In the genomic region with DNA sequence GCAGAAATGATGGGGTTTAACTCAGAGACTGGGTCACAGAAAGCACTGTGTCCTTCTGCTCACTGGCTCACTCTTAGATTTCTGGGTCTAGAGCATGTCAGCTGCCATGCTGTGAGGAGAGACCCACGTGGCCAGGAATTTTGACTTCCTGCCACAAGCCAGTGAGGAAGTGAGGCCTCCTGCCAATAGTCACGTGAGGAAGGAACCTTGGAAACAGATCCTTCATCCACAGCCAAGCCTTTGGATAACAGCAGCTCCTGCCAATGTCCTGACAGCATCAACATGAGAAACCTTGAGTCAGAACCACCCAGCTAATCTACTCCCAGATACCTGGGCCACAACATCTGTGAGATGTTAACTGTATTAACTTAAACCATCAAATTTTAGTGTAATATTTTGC, we compare ENCODE assay signal across 14 cellular contexts.
"Had no signal": no experiment of that assay in that cellular context is flagged by ENCODE, and none has a peak within 500 bp of the region (broad histone marks: within the 10 kb centered on the region; RNA-seq: fewer than 3 reads in every experiment).

No MANE protein-coding gene starts in this region.

- ATAC-seq: activated CD4-positive, CD25-positive, alpha-beta regulatory T cell treated with anti-CD3 and anti-CD28 coated beads, Interleukin-2, amount 50 U/mL, for 24 hours; activated naive CD8-positive, alpha-beta T cell treated with anti-CD3 and anti-CD28 coated beads, Interleukin-2, amount 50 U/mL, for 24 hours; activated T-helper 17 cell treated with anti-CD3 and anti-CD28 coated beads, Interleukin-2, amount 50 U/mL, for 72 hours; heart right ventricle; right cardiac atrium; stimulated activated naive B cell treated with anti-CD40 and anti-IgM and Interleukin-4, amounts not matched to agents 10 μg/mL and 1 μg/mL and 100 μg/mL, for 72 hours had no signal

- H3K4me3 Mint-ChIP-seq: activated naive CD4-positive, alpha-beta T cell treated with anti-CD3 and anti-CD28 coated beads for 36 hours; activated naive CD8-positive, alpha-beta T cell treated with anti-CD3 and anti-CD28 coated beads, Interleukin-2, amount 50 U/mL, for 24 hours; activated T-helper 17 cell treated with anti-CD3 and anti-CD28 coated beads, Interleukin-2, amount 50 U/mL, for 72 hours; mesothelial cell of epicardium; stimulated activated naive B cell treated with anti-CD40 and anti-IgM and Interleukin-4, amounts not matched to agents 10 μg/mL and 1 μg/mL and 100 μg/mL, for 72 hours had no signal

- DNase-seq: activated CD4-positive, alpha-beta T cell treated with anti-CD3 and anti-CD28 coated beads, Interleukin-2, amount 50 U/mL, for 4 hours; activated naive CD4-positive, alpha-beta T cell treated with anti-CD3 and anti-CD28 coated beads for 36 hours; activated naive CD8-positive, alpha-beta T cell treated with anti-CD3 and anti-CD28 coated beads, Interleukin-2, amount 50 U/mL, for 24 hours; aorta; colonic mucosa; esophagus squamous epithelium; heart right ventricle; right cardiac atrium; stimulated activated CD4-positive, alpha-beta T cell treated with anti-CD3 and anti-CD28 coated beads, Interleukin-15, amount 100 ng/mL, for 24 hours; stimulated activated CD4-positive, alpha-beta T cell treated with anti-CD3 and anti-CD28 coated beads, Interleukin-4, amount 100 ng/mL, for 1 hour; stimulated activated naive B cell treated with anti-CD40 and anti-IgM and Interleukin-4, amounts not matched to agents 10 μg/mL and 1 μg/mL and 100 μg/mL, for 72 hours had no signal

- H3K36me3 Mint-ChIP-seq: mesothelial cell of epicardium; stimulated activated naive B cell treated with anti-CD40 and anti-IgM and Interleukin-4, amounts not matched to agents 10 μg/mL and 1 μg/mL and 100 μg/mL, for 72 hours had no signal

- H3K9me3 Mint-ChIP-seq: activated naive CD4-positive, alpha-beta T cell treated with anti-CD3 and anti-CD28 coated beads for 36 hours; activated naive CD8-positive, alpha-beta T cell treated with anti-CD3 and anti-CD28 coated beads, Interleukin-2, amount 50 U/mL, for 24 hours; mesothelial cell of epicardium had no signal

- H3K4me1 Mint-ChIP-seq: activated naive CD8-positive, alpha-beta T cell treated with anti-CD3 and anti-CD28 coated beads, Interleukin-2, amount 50 U/mL, for 24 hours; activated T-helper 17 cell treated with anti-CD3 and anti-CD28 coated beads, Interleukin-2, amount 50 U/mL, for 72 hours; mesothelial cell of epicardium; stimulated activated naive B cell treated with anti-CD40 and anti-IgM and Interleukin-4, amounts not matched to agents 10 μg/mL and 1 μg/mL and 100 μg/mL, for 72 hours had no signal

- H3K27ac Mint-ChIP-seq: activated naive CD4-positive, alpha-beta T cell treated with anti-CD3 and anti-CD28 coated beads for 36 hours; activated naive CD8-positive, alpha-beta T cell treated with anti-CD3 and anti-CD28 coated beads, Interleukin-2, amount 50 U/mL, for 24 hours; activated T-helper 17 cell treated with anti-CD3 and anti-CD28 coated beads, Interleukin-2, amount 50 U/mL, for 72 hours; mesothelial cell of epicardium; stimulated activated naive B cell treated with anti-CD40 and anti-IgM and Interleukin-4, amounts not matched to agents 10 μg/mL and 1 μg/mL and 100 μg/mL, for 72 hours had no signal

- H3K27me3 Mint-ChIP-seq: activated naive CD8-positive, alpha-beta T cell treated with anti-CD3 and anti-CD28 coated beads, Interleukin-2, amount 50 U/mL, for 24 hours; stimulated activated naive B cell treated with anti-CD40 and anti-IgM and Interleukin-4, amounts not matched to agents 10 μg/mL and 1 μg/mL and 100 μg/mL, for 72 hours had no signal
